Comparison of ENCODE assay signal across 8 cellular contexts in genomic region chr11:126989942-126990715, GRCh38. TPM values are rescaled to one million over a fixed set of nuclear protein-coding genes. Genes with fewer than 3 reads are reported as not detected.
DNase-seq lines count a peak whose midpoint lies in the region; ATAC-seq and TF ChIP-seq lines count a peak whose summit lies in the region.

No MANE protein-coding gene starts in this region.

- no peak overlapping the region for H3K14ac ChIP-seq in neuronal stem cell (ENCODE audit: low read length)

- peak; percentile 71 for ATAC-seq in GM19467 (IDR thresholded peaks at IDR 0.05; ENCODE audit: unreplicated experiment)
- ATAC-seq in activated T-cell treated with anti-CD3 and anti-CD28 coated beads, Interleukin-2, amount 50 U/mL, for 72 hours (replicated peaks in 1 of 2), result peak; percentile 46 to 55

- WGBS in neuronal stem cell (ENCODE audit: extremely low coverage in 2 of 2, insufficient read length in 2 of 2, insufficient replicate concordance in 1 of 2), 2 donors, result no CpG with 5 or more reads among the region's 22 CpGs
- WGBS in thyroid gland, 2 donors, result 19 to 27% methylated on average over 22 of the region's 22 CpGs

- no peak overlapping the region for H3K23ac ChIP-seq in neuronal stem cell (ENCODE audit: low read depth, low read length, poor library complexity)

- DNase-seq in COLO668 (lab: John Stamatoyannopoulos, UW; ENCODE audit: unreplicated experiment) (peak; percentile 68), OCI-LY7 (ENCODE audit: low spot score) (peak; percentile 57), fibroblast of the aortic adventitia (ENCODE audit: low read depth) (peak; percentile 64), neuronal stem cell (ENCODE audit: low spot score) (peak; percentile 76), thyroid gland (peak; percentile 63 to 64)
- peak; percentile 52 to 61 for DNase-seq in activated T-cell treated with anti-CD3 and anti-CD28 coated beads, Interleukin-2, amount 50 U/mL, for 72 hours

- H2AFZ ChIP-seq in OCI-LY7 (ENCODE audit: low read length) (no peak overlapping the region), neuronal stem cell (ENCODE audit: low read length) (peak overlapping the region; percentile 50)

- H3K4me1 ChIP-seq in HUES6 (ENCODE audit: control insufficient read depth, insufficient read depth, low read length) (peaks cover 6% of the 10 kb centered on the region; the same call in 1 of the 2 replicates), OCI-LY7 (ENCODE audit: insufficient read depth, low read length, poor library complexity, severe bottlenecking) (no peaks in the 10 kb centered on the region), neuronal stem cell (ENCODE audit: control insufficient read depth in 2 of 2, insufficient read depth in 1 of 2, low read depth in 1 of 2, low read length in 2 of 2) (peaks cover 0 to 5% of the 10 kb centered on the region in 2 donors), thyroid gland (no peaks in the 10 kb centered on the region)

- no peak overlapping the region for H3K27ac Mint-ChIP-seq in activated T-cell treated with anti-CD3 and anti-CD28 coated beads, Interleukin-2, amount 50 U/mL, for 72 hours

- no peak overlapping the region for H2BK15ac ChIP-seq in neuronal stem cell (ENCODE audit: low read length)

- H2BK5ac ChIP-seq in neuronal stem cell (ENCODE audit: low read length), result no peak overlapping the region

- H2BK12ac ChIP-seq in neuronal stem cell (ENCODE audit: low read length), result no peak overlapping the region

- H3K4me3 ChIP-seq in HUES6 (ENCODE audit: low read depth, low read length) (peak overlapping the region; percentile 33; the same call in 1 of the 2 replicates), OCI-LY7 (ENCODE audit: low read depth, low read length, poor library complexity, severe bottlenecking) (no peak overlapping the region), fibroblast of the aortic adventitia (ENCODE audit: low read depth, low read length) (no peak overlapping the region), neuronal stem cell (ENCODE audit: low read length in 2 of 2) (no peak overlapping the region), thyroid gland (replicated peaks in 1 of 3) (no peak overlapping the region)

- POLR2A ChIA-PET in OCI-LY7 (lab: Charles Lee), result no interaction called here

- H3K79me2 ChIP-seq in OCI-LY7 (ENCODE audit: insufficient read depth, low read depth, low read length), result no peaks in the 10 kb centered on the region

- H3K27me3 ChIP-seq in HUES6 (ENCODE audit: control insufficient read depth, insufficient read depth, low read length), result peaks cover 55% of the 10 kb centered on the region
- H3K27me3 ChIP-seq in neuronal stem cell (ENCODE audit: control insufficient read depth in 3 of 3, insufficient read depth in 3 of 3, low read depth in 1 of 3, low read length in 3 of 3), result no peaks in the 10 kb centered on the region
- no peaks in the 10 kb centered on the region for H3K27me3 ChIP-seq in thyroid gland

- peaks cover 26% of the 10 kb centered on the region for H3K27me3 Mint-ChIP-seq in activated T-cell treated with anti-CD3 and anti-CD28 coated beads, Interleukin-2, amount 50 U/mL, for 72 hours (ENCODE audit: low read depth)

- intact Hi-C loops in OCI-LY7 (cut with micrococcal nuclease; ENCODE audit: unreplicated experiment) (loop anchor here (1.0 to 5.0 kb wide), 3 partner anchors 274 to 678 kb away; no protein-coding TSS in a partner anchor), thyroid gland (cut with DNase I) (loop anchor here (2.0 to 5.0 kb wide), 2 partner anchors 275 to 548 kb away; no protein-coding TSS in a partner anchor)

- no peak overlapping the region for H3K9ac ChIP-seq in HUES6 (ENCODE audit: low read length)
- H3K9ac ChIP-seq in neuronal stem cell (ENCODE audit: low read depth, low read length, poor library complexity), result no peak overlapping the region

- BruUV-seq in OCI-LY7 (replicated peaks; lab: Mats Ljungman, UMichigan), result no TSS peak

- no peak overlapping the region for H4K91ac ChIP-seq in neuronal stem cell (ENCODE audit: low read depth, low read length, poor library complexity)

- H3K36me3 Mint-ChIP-seq in activated T-cell treated with anti-CD3 and anti-CD28 coated beads, Interleukin-2, amount 50 U/mL, for 72 hours (ENCODE audit: insufficient read depth in 2 of 2), result no peaks in the 10 kb centered on the region

- H3K27ac ChIP-seq in HUES6 (ENCODE audit: low read depth, low read length), result no peak overlapping the region
- H3K27ac ChIP-seq in OCI-LY7 (ENCODE audit: low read depth, low read length, poor library complexity, severe bottlenecking), result no peak overlapping the region
- no peak overlapping the region for H3K27ac ChIP-seq in neuronal stem cell (replicated peaks; ENCODE audit: low read length)
- no peak overlapping the region for H3K27ac ChIP-seq in thyroid gland

- H3K18ac ChIP-seq in neuronal stem cell (ENCODE audit: low read length), result peak overlapping the region; percentile 72

- no peak overlapping the region for H3K4ac ChIP-seq in neuronal stem cell (ENCODE audit: low read length)

- H3K36me3 ChIP-seq in HUES6 (ENCODE audit: control insufficient read depth, insufficient read depth, low read length) (no peaks in the 10 kb centered on the region), OCI-LY7 (ENCODE audit: insufficient read depth, low read length) (no peaks in the 10 kb centered on the region), neuronal stem cell (replicated peaks in 1 of 2; ENCODE audit: control insufficient read depth in 2 of 2, insufficient read depth in 2 of 2, low read length in 2 of 2) (no peaks in the 10 kb centered on the region), thyroid gland (no peaks in the 10 kb centered on the region)

- H3K4me2 ChIP-seq in OCI-LY7 (ENCODE audit: low read length), result no peak overlapping the region
- H3K4me2 ChIP-seq in neuronal stem cell (ENCODE audit: insufficient read depth, low read length, poor library complexity, severe bottlenecking), result no peak overlapping the region

- CTCF ChIA-PET in OCI-LY7 (lab: Charles Lee; ENCODE audit: unreplicated experiment), result no interaction called here

- H4K20me1 ChIP-seq in OCI-LY7 (ENCODE audit: insufficient read depth, low read length), result no peaks in the 10 kb centered on the region

- no peak overlapping the region for H3K4me3 Mint-ChIP-seq in activated T-cell treated with anti-CD3 and anti-CD28 coated beads, Interleukin-2, amount 50 U/mL, for 72 hours

- H3K9me3 Mint-ChIP-seq in activated T-cell treated with anti-CD3 and anti-CD28 coated beads, Interleukin-2, amount 50 U/mL, for 72 hours, result no peaks in the 10 kb centered on the region

- no peaks in the 10 kb centered on the region for H3K9me2 ChIP-seq in OCI-LY7 (ENCODE audit: insufficient read depth, low read length)

- no peaks in the 10 kb centered on the region for H3K79me1 ChIP-seq in neuronal stem cell (ENCODE audit: low read depth, low read length)

- no peak for TF ChIP-seq POLR2A in thyroid gland (IDR thresholded peaks at IDR 0.05)

- no peak overlapping the region for H2AK5ac ChIP-seq in neuronal stem cell (ENCODE audit: low read depth, low read length)

- no peaks in the 10 kb centered on the region for H3K9me3 ChIP-seq in HUES6 (ENCODE audit: control insufficient read depth, insufficient read depth, low read depth, low read length)
- H3K9me3 ChIP-seq in OCI-LY7 (ENCODE audit: low read length), result no peaks in the 10 kb centered on the region
- no peaks in the 10 kb centered on the region for H3K9me3 ChIP-seq in neuronal stem cell (replicated peaks in 1 of 2; ENCODE audit: control insufficient read depth in 2 of 2, insufficient read depth in 1 of 2, low read depth in 1 of 2, low read length in 2 of 2)
- no peaks in the 10 kb centered on the region for H3K9me3 ChIP-seq in thyroid gland

- TF ChIP-seq CTCF in OCI-LY7 (conservative IDR thresholded peaks at IDR 0.05; ENCODE audit: low read length) (peak; percentile 84), fibroblast of the aortic adventitia (IDR thresholded peaks at IDR 0.05; ENCODE audit: insufficient read depth, low read length) (peak; percentile 98), thyroid gland (IDR thresholded peaks at IDR 0.05) (peak; percentile 65 to 95 (median 88))

- no peaks in the 10 kb centered on the region for H3K4me1 Mint-ChIP-seq in activated T-cell treated with anti-CD3 and anti-CD28 coated beads, Interleukin-2, amount 50 U/mL, for 72 hours (ENCODE audit: low read depth)

- H4K8ac ChIP-seq in neuronal stem cell (ENCODE audit: low read depth, low read length), result no peak overlapping the region

- no peak overlapping the region for H2BK120ac ChIP-seq in neuronal stem cell (ENCODE audit: low read depth, low read length)

RNA-seq across cellular contexts. Expression of gene KIRREL3, which starts 10.4 kb away (rescaled TPM):
- total RNA-seq in OCI-LY7 (2014; rRNA removed; shearing (Covaris generic)), result not detected in 2 replicates
- total RNA-seq in OCI-LY7 (2022), result not detected in 2 replicates
- not detected for total RNA-seq in activated T-cell treated with anti-CD3 and anti-CD28 coated beads, Interleukin-2, amount 50 U/mL, for 72 hours
- 0.08 and 0.45 TPM in 2 replicates for total RNA-seq in fibroblast of the aortic adventitia (ENCODE audit: low replicate concordance)
- 1.2 TPM for polyA plus RNA-seq in neuronal stem cell (2013, experiment 1 of 2)
- 1.4 TPM for polyA plus RNA-seq in neuronal stem cell (2013, experiment 2 of 2)
- total RNA-seq in thyroid gland, result under 1 TPM in 1 of 4 donors, not detected in 3; 0.78 TPM
